Comparison of ENCODE assay signal across 9 cellular contexts in the genomic region with DNA sequence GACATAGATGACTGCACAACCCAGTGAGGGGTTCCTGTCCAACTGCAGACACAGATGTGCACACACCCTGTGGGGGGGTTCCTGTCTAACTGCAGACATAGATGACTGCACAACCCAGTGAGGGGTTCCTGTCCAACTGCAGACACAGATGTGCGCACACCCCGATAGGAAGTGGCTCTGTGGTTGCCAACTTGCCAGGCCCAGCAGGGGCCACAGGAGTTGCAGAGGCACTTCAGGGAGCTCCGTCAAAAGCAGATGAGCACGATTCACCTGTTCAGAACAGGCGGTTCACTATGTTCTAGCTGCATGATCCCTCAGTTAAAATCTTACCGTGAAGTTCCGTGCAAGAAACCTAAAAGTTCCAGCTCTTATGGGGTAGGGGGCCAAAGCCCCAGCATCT. TPM values are rescaled to one million over a fixed set of nuclear protein-coding genes. Genes with fewer than 3 reads are reported as not detected.
"Had no signal": no experiment of that assay in that cellular context is flagged by ENCODE, and none has a peak within 500 bp of the region (broad histone marks: within the 10 kb centered on the region; RNA-seq: fewer than 3 reads in every experiment).

No MANE protein-coding gene starts in this region.

RNA-seq across cellular contexts. Expression of gene FRMD1, which starts 1.6 kb away (rescaled TPM):
- total RNA-seq: OCI-LY7, PC-3, PC-9, RPMI7951, SJCRH30, SJSA1, SK-MEL-5, T-cell had no signal
- polyA plus RNA-seq: SK-N-SH had no signal
